ENCODE assay signal across 20 cellular contexts in genomic region chr10:127833804-127834203, GRCh38. TPM values are rescaled to one million over a fixed set of nuclear protein-coding genes. Genes with fewer than 3 reads are reported as not detected.
A peak's percentile ranks its signal among the peaks of the same experiment; 100 is the strongest.
DNase-seq lines count a peak whose midpoint lies in the region; ATAC-seq and TF ChIP-seq lines count a peak whose summit lies in the region.
"Had no signal": no experiment of that assay in that cellular context is flagged by ENCODE, and none has a peak within 500 bp of the region (broad histone marks: within the 10 kb centered on the region; RNA-seq: fewer than 3 reads in every experiment).

No MANE protein-coding gene starts in this region.

- CTCF ChIA-PET in activated CD8-positive, alpha-beta memory T cell treated with anti-CD3 and anti-CD28 coated beads, Interleukin-2, amount 10 ng/mL, durations not matched to agents 7 days and 5 days (lab: Charles Lee), result no interaction called here
- CTCF ChIA-PET in HEK293 (lab: Yijun Ruan, JAX), result interaction anchor here (0.7 to 1.0 kb wide), 2 partner anchors 20 to 108 kb away, joined by 3 read pairs; no protein-coding TSS in a partner anchor
- CTCF ChIA-PET in activated naive CD4-positive, alpha-beta T cell treated with anti-CD3 and anti-CD28 coated beads, Interleukin-2, amount 10 ng/mL, durations not matched to agents 7 days and 5 days (lab: Charles Lee), result interaction anchor here (2.1 kb wide), 1 partner anchor 20 kb away, joined by 4 read pairs; no protein-coding TSS in a partner anchor

- peaks cover 2% of the 10 kb centered on the region for H3K27me3 Mint-ChIP-seq in activated CD8-positive, alpha-beta memory T cell treated with anti-CD3 and anti-CD28 coated beads, Interleukin-2, amount 10 ng/mL, durations not matched to agents 7 days and 5 days
- H3K27me3 Mint-ChIP-seq in nephron (ENCODE audit: low read depth), result peaks cover 18% of the 10 kb centered on the region
- H3K27me3 Mint-ChIP-seq in activated naive CD4-positive, alpha-beta T cell treated with anti-CD3 and anti-CD28 coated beads, Interleukin-2, amount 10 ng/mL, durations not matched to agents 7 days and 5 days, result peaks cover 4% of the 10 kb centered on the region
- peaks cover 13% of the 10 kb centered on the region for H3K27me3 Mint-ChIP-seq in activated T-helper 17 cell treated with anti-CD3 and anti-CD28 coated beads, Interleukin-2, amount 50 U/mL, for 72 hours

- H3K9ac ChIP-seq in colonic mucosa (ENCODE audit: low read depth in 2 of 2, low read length in 2 of 2), result no peak overlapping the region
- H3K9ac ChIP-seq: BLaER1, SK-N-SH had no signal

- DNase-seq in activated CD8-positive, alpha-beta memory T cell treated with anti-CD3 and anti-CD28 coated beads, Interleukin-2, amount 10 ng/mL, durations not matched to agents 7 days and 5 days, result peak; percentile 15
- no peak for DNase-seq in activated CD8-positive, alpha-beta memory T cell treated with anti-CD3 and anti-CD28 coated beads, Interleukin-2, amount 50 U/mL, for 4 hours
- DNase-seq in colonic mucosa (peak; percentile 32), ascending aorta (ENCODE audit: low spot score in 2 of 2) (no peak)
- DNase-seq in activated naive CD4-positive, alpha-beta T cell treated with anti-CD3 and anti-CD28 coated beads, Interleukin-2, amount 10 ng/mL, durations not matched to agents 7 days and 5 days, result no peak
- DNase-seq: CD4-positive, CD25-positive, alpha-beta regulatory T cell; Karpas-422; NCI-H1092 treated with DMSO at 0.1 percent for 48 hours; NCI-H146; NCI-H1930; NCI-H2227 treated with DMSO at 0.1 percent for 48 hours; NCI-H510A treated with DMSO at 0.1 percent for 48 hours; SK-N-SH had no signal

- no peak for ATAC-seq in activated CD8-positive, alpha-beta memory T cell treated with anti-CD3 and anti-CD28 coated beads, Interleukin-2, amount 10 ng/mL, durations not matched to agents 7 days and 5 days
- no peak for ATAC-seq in activated T-helper 17 cell treated with anti-CD3 and anti-CD28 coated beads, Interleukin-2, amount 50 U/mL, for 72 hours (replicated peaks)
- ATAC-seq: HepG2 had no signal

- no peaks in the 10 kb centered on the region for H3K9me3 ChIP-seq in HEK293 (ENCODE audit: control insufficient read depth, insufficient read depth, low read depth, low read length)
- no peaks in the 10 kb centered on the region for H3K9me3 ChIP-seq in colonic mucosa
- H3K9me3 ChIP-seq in ascending aorta, result no peaks in the 10 kb centered on the region
- H3K9me3 ChIP-seq: BLaER1, SK-N-SH had no signal

- intact Hi-C loops in colonic mucosa (cut with DNase I), result no loop called here
- intact Hi-C loops in ascending aorta (cut with DNase I), result no loop called here

- H3K27me3 ChIP-seq in colonic mucosa (no peaks in the 10 kb centered on the region), ascending aorta (no peaks in the 10 kb centered on the region)
- H3K27me3 ChIP-seq: BLaER1 had no signal

- no peak overlapping the region for H3K27ac Mint-ChIP-seq in activated CD8-positive, alpha-beta memory T cell treated with anti-CD3 and anti-CD28 coated beads, Interleukin-2, amount 10 ng/mL, durations not matched to agents 7 days and 5 days
- peak overlapping the region in 2 of 3 experiments; percentile 64 to 70 for H3K27ac Mint-ChIP-seq in nephron
- H3K27ac Mint-ChIP-seq in activated naive CD4-positive, alpha-beta T cell treated with anti-CD3 and anti-CD28 coated beads, Interleukin-2, amount 10 ng/mL, durations not matched to agents 7 days and 5 days, result no peak overlapping the region
- H3K27ac Mint-ChIP-seq in activated T-helper 17 cell treated with anti-CD3 and anti-CD28 coated beads, Interleukin-2, amount 50 U/mL, for 72 hours, result no peak overlapping the region
- H3K27ac Mint-ChIP-seq: CD4-positive, CD25-positive, alpha-beta regulatory T cell had no signal

- no peak overlapping the region for H3K4me3 ChIP-seq in HEK293 (ENCODE audit: low read depth, low read length)
- no peak overlapping the region for H3K4me3 ChIP-seq in colonic mucosa
- no peak overlapping the region for H3K4me3 ChIP-seq in ascending aorta
- H3K4me3 ChIP-seq: BLaER1 had no signal

- H3K36me3 Mint-ChIP-seq in activated CD8-positive, alpha-beta memory T cell treated with anti-CD3 and anti-CD28 coated beads, Interleukin-2, amount 10 ng/mL, durations not matched to agents 7 days and 5 days, result no peaks in the 10 kb centered on the region
- no peaks in the 10 kb centered on the region for H3K36me3 Mint-ChIP-seq in nephron (ENCODE audit: low read depth)
- H3K36me3 Mint-ChIP-seq in activated naive CD4-positive, alpha-beta T cell treated with anti-CD3 and anti-CD28 coated beads, Interleukin-2, amount 10 ng/mL, durations not matched to agents 7 days and 5 days, result no peaks in the 10 kb centered on the region
- H3K36me3 Mint-ChIP-seq in activated T-helper 17 cell treated with anti-CD3 and anti-CD28 coated beads, Interleukin-2, amount 50 U/mL, for 72 hours (ENCODE audit: low read depth), result no peaks in the 10 kb centered on the region
- H3K36me3 Mint-ChIP-seq: CD4-positive, CD25-positive, alpha-beta regulatory T cell had no signal

- no peak overlapping the region for H3K4me3 Mint-ChIP-seq in activated CD8-positive, alpha-beta memory T cell treated with anti-CD3 and anti-CD28 coated beads, Interleukin-2, amount 10 ng/mL, durations not matched to agents 7 days and 5 days
- no peak overlapping the region for H3K4me3 Mint-ChIP-seq in nephron
- H3K4me3 Mint-ChIP-seq in activated naive CD4-positive, alpha-beta T cell treated with anti-CD3 and anti-CD28 coated beads, Interleukin-2, amount 10 ng/mL, durations not matched to agents 7 days and 5 days, result no peak overlapping the region
- H3K4me3 Mint-ChIP-seq in activated T-helper 17 cell treated with anti-CD3 and anti-CD28 coated beads, Interleukin-2, amount 50 U/mL, for 72 hours, result no peak overlapping the region
- H3K4me3 Mint-ChIP-seq: CD4-positive, CD25-positive, alpha-beta regulatory T cell had no signal

- H3K36me3 ChIP-seq in HEK293 (ENCODE audit: control insufficient read depth in 2 of 2, insufficient read depth in 1 of 2, low read length in 2 of 2) (no peaks in the 10 kb centered on the region), colonic mucosa (no peaks in the 10 kb centered on the region), ascending aorta (no peaks in the 10 kb centered on the region)
- H3K36me3 ChIP-seq: BLaER1 had no signal

- H3K4me1 Mint-ChIP-seq in activated CD8-positive, alpha-beta memory T cell treated with anti-CD3 and anti-CD28 coated beads, Interleukin-2, amount 10 ng/mL, durations not matched to agents 7 days and 5 days, result no peaks in the 10 kb centered on the region
- H3K4me1 Mint-ChIP-seq in nephron, result peaks cover 28% of the 10 kb centered on the region
- H3K4me1 Mint-ChIP-seq in activated naive CD4-positive, alpha-beta T cell treated with anti-CD3 and anti-CD28 coated beads, Interleukin-2, amount 10 ng/mL, durations not matched to agents 7 days and 5 days, result no peaks in the 10 kb centered on the region
- no peaks in the 10 kb centered on the region for H3K4me1 Mint-ChIP-seq in activated T-helper 17 cell treated with anti-CD3 and anti-CD28 coated beads, Interleukin-2, amount 50 U/mL, for 72 hours
- H3K4me1 Mint-ChIP-seq: CD4-positive, CD25-positive, alpha-beta regulatory T cell had no signal

- no peak overlapping the region for H3K27ac ChIP-seq in HEK293 (ENCODE audit: extremely low read depth, low read depth, low read length)
- H3K27ac ChIP-seq in colonic mucosa, result no peak overlapping the region
- H3K27ac ChIP-seq in ascending aorta, result no peak overlapping the region
- H3K27ac ChIP-seq: BLaER1 had no signal

- POLR2A ChIA-PET in HEK293 (lab: Yijun Ruan, JAX), result no interaction called here

- H3K9me3 Mint-ChIP-seq in activated CD8-positive, alpha-beta memory T cell treated with anti-CD3 and anti-CD28 coated beads, Interleukin-2, amount 10 ng/mL, durations not matched to agents 7 days and 5 days (ENCODE audit: low read depth), result no peaks in the 10 kb centered on the region
- H3K9me3 Mint-ChIP-seq in nephron, result peaks cover 3% of the 10 kb centered on the region
- H3K9me3 Mint-ChIP-seq in activated naive CD4-positive, alpha-beta T cell treated with anti-CD3 and anti-CD28 coated beads, Interleukin-2, amount 10 ng/mL, durations not matched to agents 7 days and 5 days, result no peaks in the 10 kb centered on the region
- H3K9me3 Mint-ChIP-seq in activated T-helper 17 cell treated with anti-CD3 and anti-CD28 coated beads, Interleukin-2, amount 50 U/mL, for 72 hours, result no peaks in the 10 kb centered on the region

- TF ChIP-seq CTCF in HEK293 (tag by site-specific recombination; IDR thresholded peaks at IDR 0.05), result no peak
- TF ChIP-seq CTCF in colonic mucosa (IDR thresholded peaks at IDR 0.05), result no peak
- no peak for TF ChIP-seq CTCF in nephron (IDR thresholded peaks at IDR 0.05; ENCODE audit: unreplicated experiment in 3 of 3)
- TF ChIP-seq CTCF in ascending aorta (IDR thresholded peaks at IDR 0.05), result no peak

- H3K4me1 ChIP-seq in HEK293 (ENCODE audit: control insufficient read depth, insufficient read depth, low read length), result no peaks in the 10 kb centered on the region
- H3K4me1 ChIP-seq in colonic mucosa, result no peaks in the 10 kb centered on the region
- no peaks in the 10 kb centered on the region for H3K4me1 ChIP-seq in ascending aorta
- H3K4me1 ChIP-seq: BLaER1 had no signal

TF ChIP-seq in HEK293, 187 proteins besides CTCF, POLR2A, EP300 and RAD21:
- no peak for TF ChIP-seq SETDB1 (IDR thresholded peaks at IDR 0.05; ENCODE audit: insufficient read length, low read length)
- peak; percentile 34; the same call in 1 of the 2 replicates for TF ChIP-seq ZIC2 (tag by site-specific recombination; IDR thresholded peaks at IDR 0.05)
- peak; percentile 89 for TF ChIP-seq GLIS1 (tag by site-specific recombination; IDR thresholded peaks at IDR 0.05)

RNA-seq across cellular contexts. Expression of gene CLRN3, which starts 58.9 kb away (rescaled TPM):
- not detected for total RNA-seq in activated CD8-positive, alpha-beta memory T cell treated with anti-CD3 and anti-CD28 coated beads, Interleukin-2, amount 10 ng/mL, durations not matched to agents 7 days and 5 days
- 100 to 1,000 TPM in 1 of 2 donors, 10 to 100 TPM in 1; 76.8 to 110 TPM for total RNA-seq in colonic mucosa
- total RNA-seq in ascending aorta, result not detected
- total RNA-seq in activated T-helper 17 cell treated with anti-CD3 and anti-CD28 coated beads, Interleukin-2, amount 50 U/mL, for 72 hours, result not detected
- total RNA-seq: A172; CD4-positive, CD25-positive, alpha-beta regulatory T cell; HepG2; HT1080 had no signal

Comparison
In these comparisons a context has a peak if more than half of its experiments do, and no peak if none do; other contexts are left out.
1. DNase-seq: peak in activated CD8-positive, alpha-beta memory T cell treated with anti-CD3 and anti-CD28 coated beads, Interleukin-2, amount 10 ng/mL, durations not matched to agents 7 days and 5 days (single experiment) and colonic mucosa (single experiment); none in activated CD8-positive, alpha-beta memory T cell treated with anti-CD3 and anti-CD28 coated beads, Interleukin-2, amount 50 U/mL, for 4 hours (single experiment), activated naive CD4-positive, alpha-beta T cell treated with anti-CD3 and anti-CD28 coated beads, Interleukin-2, amount 10 ng/mL, durations not matched to agents 7 days and 5 days (single experiment) and ascending aorta (0 of 2).
2. H3K27ac Mint-ChIP-seq: peak in nephron (2 of 3); none in activated CD8-positive, alpha-beta memory T cell treated with anti-CD3 and anti-CD28 coated beads, Interleukin-2, amount 10 ng/mL, durations not matched to agents 7 days and 5 days (single experiment), activated naive CD4-positive, alpha-beta T cell treated with anti-CD3 and anti-CD28 coated beads, Interleukin-2, amount 10 ng/mL, durations not matched to agents 7 days and 5 days (single experiment) and activated T-helper 17 cell treated with anti-CD3 and anti-CD28 coated beads, Interleukin-2, amount 50 U/mL, for 72 hours (single experiment).
3. RNA of gene CLRN3, which starts 58.9 kb away (total RNA-seq): 76.8 to 110 TPM in colonic mucosa; not detected in activated CD8-positive, alpha-beta memory T cell treated with anti-CD3 and anti-CD28 coated beads, Interleukin-2, amount 10 ng/mL, durations not matched to agents 7 days and 5 days, not detected in ascending aorta (single experiment) and not detected in activated T-helper 17 cell treated with anti-CD3 and anti-CD28 coated beads, Interleukin-2, amount 50 U/mL, for 72 hours; every median in the first group is over 10 times any median in the second.